In genomic region chr5:172574845-172575170, GRCh38 we compare ENCODE assay signal across 29 cellular contexts.
DNase-seq lines count a peak whose midpoint lies in the region; ATAC-seq and TF ChIP-seq lines count a peak whose summit lies in the region.
"Had no signal": no experiment of that assay in that cellular context is flagged by ENCODE, and none has a peak within 500 bp of the region (broad histone marks: within the 10 kb centered on the region; RNA-seq: fewer than 3 reads in every experiment).

No MANE protein-coding gene starts in this region.

- H3K9me3 ChIP-seq in esophagus squamous epithelium (no peaks in the 10 kb centered on the region), vagina (no peaks in the 10 kb centered on the region)
- H3K9me3 ChIP-seq: tibial nerve had no signal

- H3K27me3 ChIP-seq in esophagus squamous epithelium, result no peaks in the 10 kb centered on the region
- no peaks in the 10 kb centered on the region for H3K27me3 ChIP-seq in vagina
- H3K27me3 ChIP-seq: tibial nerve had no signal

- no peaks in the 10 kb centered on the region for H3K36me3 Mint-ChIP-seq in nephron (ENCODE audit: low read depth)
- H3K36me3 Mint-ChIP-seq: naive thymus-derived CD8-positive, alpha-beta T cell; T-cell had no signal

- intact Hi-C loops in Right ventricle myocardium superior (cut with DNase I), result no loop called here
- intact Hi-C loops in cardiac septum (cut with DNase I), result no loop called here
- intact Hi-C loops in esophagus squamous epithelium (cut with DNase I), result no loop called here
- intact Hi-C loops in vagina (cut with DNase I), result no loop called here

- H3K4me3 Mint-ChIP-seq in nephron, result peak overlapping the region in 1 of 3 experiments; percentile 9
- H3K4me3 Mint-ChIP-seq: activated CD8-positive, alpha-beta T cell treated with anti-CD3 and anti-CD28 coated beads for 36 hours; naive thymus-derived CD8-positive, alpha-beta T cell; stimulated activated naive CD8-positive, alpha-beta T cell treated with anti-CD3 and anti-CD28 coated beads, Interleukin-15, Interleukin-2, amounts not matched to agents 100 ng/mL and 50 ng/mL, for 24 hours; T-cell had no signal

- TF ChIP-seq CTCF in esophagus squamous epithelium (IDR thresholded peaks at IDR 0.05), result no peak
- no peak for TF ChIP-seq CTCF in nephron (IDR thresholded peaks at IDR 0.05; ENCODE audit: unreplicated experiment in 3 of 3)
- no peak for TF ChIP-seq CTCF in vagina (IDR thresholded peaks at IDR 0.05)

- H3K36me3 ChIP-seq in esophagus squamous epithelium (no peaks in the 10 kb centered on the region), vagina (no peaks in the 10 kb centered on the region)
- H3K36me3 ChIP-seq: brain microvascular endothelial cell, tibial nerve had no signal

- TF ChIP-seq POLR2A in esophagus squamous epithelium (IDR thresholded peaks at IDR 0.05) (no peak), vagina (IDR thresholded peaks at IDR 0.05) (no peak)

- peak overlapping the region; percentile 86 to 90 (median 90) for H3K27ac Mint-ChIP-seq in nephron
- H3K27ac Mint-ChIP-seq: activated CD8-positive, alpha-beta T cell treated with anti-CD3 and anti-CD28 coated beads for 36 hours; naive thymus-derived CD8-positive, alpha-beta T cell; stimulated activated naive CD8-positive, alpha-beta T cell treated with anti-CD3 and anti-CD28 coated beads, Interleukin-15, Interleukin-2, amounts not matched to agents 100 ng/mL and 50 ng/mL, for 24 hours; T-cell had no signal

- WGBS in esophagus squamous epithelium, 2 donors, result 32 to 48% methylated on average over 2 to 3 of the region's 3 CpGs

- H3K27me3 Mint-ChIP-seq in nephron (ENCODE audit: low read depth), result peaks cover 27% of the 10 kb centered on the region
- H3K27me3 Mint-ChIP-seq: stimulated activated naive CD8-positive, alpha-beta T cell treated with anti-CD3 and anti-CD28 coated beads, Interleukin-15, Interleukin-2, amounts not matched to agents 100 ng/mL and 50 ng/mL, for 24 hours had no signal

- H3K4me3 ChIP-seq in esophagus squamous epithelium (no peak overlapping the region), vagina (no peak overlapping the region)
- H3K4me3 ChIP-seq: GM23248, tibial nerve had no signal

- H3K27ac ChIP-seq in esophagus squamous epithelium, result peak overlapping the region in 3 of 4 donors; percentile 48 to 61 (median 53)
- peak overlapping the region; percentile 54 for H3K27ac ChIP-seq in vagina
- H3K27ac ChIP-seq: brain microvascular endothelial cell, GM23248, parathyroid adenoma had no signal

- H3K9me3 Mint-ChIP-seq in nephron, result no peaks in the 10 kb centered on the region
- H3K9me3 Mint-ChIP-seq: activated CD8-positive, alpha-beta T cell treated with anti-CD3 and anti-CD28 coated beads for 36 hours; naive thymus-derived CD8-positive, alpha-beta T cell; stimulated activated naive CD8-positive, alpha-beta T cell treated with anti-CD3 and anti-CD28 coated beads, Interleukin-15, Interleukin-2, amounts not matched to agents 100 ng/mL and 50 ng/mL, for 24 hours; T-cell had no signal

- peaks cover 24% of the 10 kb centered on the region for H3K4me1 Mint-ChIP-seq in nephron
- H3K4me1 Mint-ChIP-seq: naive thymus-derived CD8-positive, alpha-beta T cell; T-cell had no signal

- DNase-seq in Right ventricle myocardium superior (no peak), cardiac septum (ENCODE audit: low spot score) (no peak), esophagus squamous epithelium (lab: John Stamatoyannopoulos, UW) (no peak), vagina (ENCODE audit: extremely low spot score in 2 of 2) (no peak), NCI-H774 (lab: John Stamatoyannopoulos, UW) (no peak), SK-N-DZ (ENCODE audit: low spot score) (no peak), NCI-H146 treated with DMSO at 0.1 percent for 48 hours (lab: John Stamatoyannopoulos, UW; ENCODE audit: unreplicated experiment) (no peak)
- DNase-seq: activated CD4-positive, CD25-positive, alpha-beta regulatory T cell treated with anti-CD3 and anti-CD28 coated beads, Interleukin-2, amount 50 U/mL, for 72 hours; activated CD8-positive, alpha-beta T cell treated with anti-CD3 and anti-CD28 coated beads for 36 hours; activated gamma-delta T cell treated with Interleukin-2 at 50 U/mL for 16 hours; AML-193; brain microvascular endothelial cell; cortex of kidney; DMS53; GF-D8; GM23248; IMR-90; mesenchymal stem cell; naive thymus-derived CD8-positive, alpha-beta T cell; NCI-H1092 treated with DMSO at 0.1 percent for 48 hours; NCI-H2029; NCI-H446; PC-3; SIG-M5; T-cell had no signal

- peak; percentile 13 for ATAC-seq in Right ventricle myocardium superior (ENCODE audit: poor library complexity)
- ATAC-seq: activated CD8-positive, alpha-beta T cell treated with anti-CD3 and anti-CD28 coated beads for 36 hours; naive thymus-derived CD8-positive, alpha-beta T cell; PC-3; T-cell had no signal

- H3K4me1 ChIP-seq in esophagus squamous epithelium (peaks cover 5 to 57% (median 17%) of the 10 kb centered on the region in 3 donors), vagina (peaks cover 13% of the 10 kb centered on the region)
- H3K4me1 ChIP-seq: parathyroid adenoma had no signal
